Comparison of ENCODE assay signal across 19 cellular contexts in the genomic region with DNA sequence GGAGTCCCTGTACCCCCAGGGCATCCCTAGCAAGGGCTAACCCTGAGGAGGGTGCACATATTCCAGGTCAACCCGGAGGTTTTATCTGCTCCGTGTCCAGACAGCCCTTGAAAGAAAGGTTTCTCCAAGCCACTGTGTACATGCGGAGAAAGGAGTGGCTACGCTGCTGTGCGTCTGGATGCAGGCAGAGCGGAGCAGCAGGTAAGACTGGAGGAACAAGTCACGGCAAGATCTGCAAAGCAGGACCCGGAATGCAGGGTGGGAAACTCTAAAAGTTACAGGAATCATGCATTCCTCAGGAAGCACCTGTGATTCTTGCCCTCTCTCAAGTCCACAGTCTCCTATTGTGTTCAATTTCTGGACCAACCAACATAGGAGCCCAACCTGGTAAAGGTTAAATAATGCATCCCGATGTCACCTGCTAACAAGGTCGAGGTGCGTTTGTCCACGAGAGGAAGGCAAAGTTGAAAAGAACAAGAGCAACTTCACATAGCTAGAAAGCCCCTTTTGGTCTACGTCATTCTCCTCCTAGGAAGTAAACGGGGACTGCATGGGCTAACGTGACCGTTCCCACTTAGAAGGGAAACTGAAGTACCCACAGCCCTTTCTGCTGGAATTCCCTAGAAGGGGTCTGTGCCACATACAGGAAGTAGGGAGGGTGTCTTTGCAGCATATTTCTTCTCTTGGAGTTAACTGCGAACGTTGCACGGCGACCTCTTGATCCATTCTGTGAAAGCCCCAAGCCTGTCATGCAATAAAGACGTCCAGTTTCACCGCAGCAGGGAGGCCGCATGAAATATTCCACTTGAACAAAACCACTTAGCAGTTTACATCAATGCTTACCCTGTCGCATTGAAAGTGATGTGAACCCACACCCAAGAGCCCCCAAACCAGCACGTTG. TPM values are rescaled to one million over a fixed set of nuclear protein-coding genes. Genes with fewer than 3 reads are reported as not detected.
DNase-seq lines count a peak whose midpoint lies in the region; ATAC-seq and TF ChIP-seq lines count a peak whose summit lies in the region.
"Had no signal": no experiment of that assay in that cellular context is flagged by ENCODE, and none has a peak within 500 bp of the region (broad histone marks: within the 10 kb centered on the region; RNA-seq: fewer than 3 reads in every experiment).

No MANE protein-coding gene starts in this region.

- no peak overlapping the region for H2AFZ ChIP-seq in GM23338

- TF ChIP-seq POLR2A in prostate gland (IDR thresholded peaks at IDR 0.05), result no peak

- ATAC-seq in GM23338 (no peak), WTC11 (no peak), esophagus mucosa (peak; percentile 84), HG03457 (IDR thresholded peaks at IDR 0.05; ENCODE audit: unreplicated experiment) (no peak), HG03175 (IDR thresholded peaks at IDR 0.05; ENCODE audit: unreplicated experiment) (no peak)

- no peaks in the 10 kb centered on the region for H3K9me3 Mint-ChIP-seq in GM23338
- no peaks in the 10 kb centered on the region for H3K9me3 Mint-ChIP-seq in WTC11

- H3K79me2 ChIP-seq in GM23338 (replicated peaks; ENCODE audit: insufficient read depth), result peaks cover 19% of the 10 kb centered on the region; the same call in 1 of the 2 replicates

- H3K36me3 ChIP-seq in GM23338 (ENCODE audit: insufficient read depth), result no peaks in the 10 kb centered on the region
- no peaks in the 10 kb centered on the region for H3K36me3 ChIP-seq in prostate gland
- H3K36me3 ChIP-seq: BE2C, breast epithelium had no signal

- DNase-seq in GM23338 (ENCODE audit: low spot score) (no peak), WTC11 (ENCODE audit: low spot score) (no peak), prostate gland (ENCODE audit: low spot score) (peak; percentile 26), cardiac septum (ENCODE audit: low spot score) (no peak), NCI-H345 (lab: John Stamatoyannopoulos, UW) (no peak)
- DNase-seq: activated CD4-positive, alpha-beta T cell treated with anti-CD3 and anti-CD28 coated beads, Interleukin-2, amount 50 U/mL, for 48 hours; activated CD4-positive, CD25-positive, alpha-beta regulatory T cell; activated effector memory CD4-positive, alpha-beta T cell treated with anti-CD3 and anti-CD28 coated beads, Interleukin-2, amount 50 U/mL, for 16 hours; BE2C; KG1; NCI-H1694; NCI-H526 treated with DMSO at 0.1 percent for 48 hours; small intestine; stimulated activated CD4-positive, alpha-beta T cell treated with anti-CD3 and anti-CD28 coated beads, Interleukin-2, amount 100 ng/mL, for 24 hours had no signal

- intact Hi-C loops in prostate gland (cut with DNase I) (no loop called here), cardiac septum (cut with DNase I) (no loop called here)

- no peak overlapping the region; the same call in 1 of the 2 replicates for H3K27ac Mint-ChIP-seq in GM23338
- 0 out of 2 replicates have a peak overlapping the region, but pooled peaks have one; percentile 1 for H3K27ac Mint-ChIP-seq in WTC11

- CTCF ChIA-PET in WTC11 (lab: Charles Lee), result no interaction called here

- H3K4me2 ChIP-seq in GM23338, result peak overlapping the region; percentile 15; the same call in 1 of the 2 replicates

- POLR2A ChIA-PET in WTC11 (lab: Charles Lee), result no interaction called here

- H3K27ac ChIP-seq in GM23338 (ENCODE audit: low read depth) (peak overlapping the region; percentile 39; the same call in 1 of the 2 replicates), prostate gland (no peak overlapping the region)
- H3K27ac ChIP-seq: breast epithelium, coronary artery had no signal

- H3K27me3 Mint-ChIP-seq in GM23338 (ENCODE audit: insufficient read depth, low read depth, poor library complexity), result peaks cover 6% of the 10 kb centered on the region
- H3K27me3 Mint-ChIP-seq in WTC11 (ENCODE audit: low read depth), result no peaks in the 10 kb centered on the region

- no peaks in the 10 kb centered on the region for H3K9me2 ChIP-seq in GM23338 (ENCODE audit: insufficient read depth)

- H3K27me3 ChIP-seq in GM23338 (ENCODE audit: insufficient read depth) (no peaks in the 10 kb centered on the region), prostate gland (replicated peaks; ENCODE audit: insufficient read depth) (no peaks in the 10 kb centered on the region)

- TF ChIP-seq CTCF in GM23338 (conservative IDR thresholded peaks at IDR 0.05; ENCODE audit: low read depth in 2 of 2) (no peak), WTC11 (IDR thresholded peaks at IDR 0.05) (no peak), prostate gland (IDR thresholded peaks at IDR 0.05) (no peak)

- H3K36me3 Mint-ChIP-seq in GM23338 (ENCODE audit: low read depth), result no peaks in the 10 kb centered on the region
- H3K36me3 Mint-ChIP-seq in WTC11, result no peaks in the 10 kb centered on the region

- no peaks in the 10 kb centered on the region for H3F3A ChIP-seq in GM23338 (replicated peaks; ENCODE audit: low read depth)

- H3K9me3 ChIP-seq in prostate gland, result no peaks in the 10 kb centered on the region
- H3K9me3 ChIP-seq: BE2C, breast epithelium had no signal

- H3K4me3 ChIP-seq in GM23338 (no peak overlapping the region), prostate gland (no peak overlapping the region)
- H3K4me3 ChIP-seq: breast epithelium, coronary artery had no signal

- H4K20me1 ChIP-seq in GM23338 (replicated peaks; ENCODE audit: insufficient read depth), result peaks cover 3% of the 10 kb centered on the region; the same call in 1 of the 2 replicates

- WGBS in prostate gland, result 50% methylated on average over 25 of the region's 25 CpGs

- peaks cover 32% of the 10 kb centered on the region for H3K4me1 Mint-ChIP-seq in GM23338
- H3K4me1 Mint-ChIP-seq in WTC11, result peaks cover 31% of the 10 kb centered on the region

- H3K4me3 Mint-ChIP-seq in GM23338 (no peak overlapping the region), WTC11 (no peak overlapping the region)

- H3K4me1 ChIP-seq in GM23338 (ENCODE audit: insufficient read depth) (peaks cover 17% of the 10 kb centered on the region), prostate gland (replicated peaks) (no peaks in the 10 kb centered on the region)
- H3K4me1 ChIP-seq: BE2C, breast epithelium had no signal

TF ChIP-seq in GM23338, 12 proteins besides CTCF, POLR2A, EP300 and RAD21 (continues in another document):
- TF ChIP-seq STAT1 (IDR thresholded peaks at IDR 0.05; ENCODE audit: unreplicated experiment) (no peak), ZNF114 (CRISPR knock-in tag; IDR thresholded peaks at IDR 0.05) (no peak)
- TF ChIP-seq, protein P1, sequence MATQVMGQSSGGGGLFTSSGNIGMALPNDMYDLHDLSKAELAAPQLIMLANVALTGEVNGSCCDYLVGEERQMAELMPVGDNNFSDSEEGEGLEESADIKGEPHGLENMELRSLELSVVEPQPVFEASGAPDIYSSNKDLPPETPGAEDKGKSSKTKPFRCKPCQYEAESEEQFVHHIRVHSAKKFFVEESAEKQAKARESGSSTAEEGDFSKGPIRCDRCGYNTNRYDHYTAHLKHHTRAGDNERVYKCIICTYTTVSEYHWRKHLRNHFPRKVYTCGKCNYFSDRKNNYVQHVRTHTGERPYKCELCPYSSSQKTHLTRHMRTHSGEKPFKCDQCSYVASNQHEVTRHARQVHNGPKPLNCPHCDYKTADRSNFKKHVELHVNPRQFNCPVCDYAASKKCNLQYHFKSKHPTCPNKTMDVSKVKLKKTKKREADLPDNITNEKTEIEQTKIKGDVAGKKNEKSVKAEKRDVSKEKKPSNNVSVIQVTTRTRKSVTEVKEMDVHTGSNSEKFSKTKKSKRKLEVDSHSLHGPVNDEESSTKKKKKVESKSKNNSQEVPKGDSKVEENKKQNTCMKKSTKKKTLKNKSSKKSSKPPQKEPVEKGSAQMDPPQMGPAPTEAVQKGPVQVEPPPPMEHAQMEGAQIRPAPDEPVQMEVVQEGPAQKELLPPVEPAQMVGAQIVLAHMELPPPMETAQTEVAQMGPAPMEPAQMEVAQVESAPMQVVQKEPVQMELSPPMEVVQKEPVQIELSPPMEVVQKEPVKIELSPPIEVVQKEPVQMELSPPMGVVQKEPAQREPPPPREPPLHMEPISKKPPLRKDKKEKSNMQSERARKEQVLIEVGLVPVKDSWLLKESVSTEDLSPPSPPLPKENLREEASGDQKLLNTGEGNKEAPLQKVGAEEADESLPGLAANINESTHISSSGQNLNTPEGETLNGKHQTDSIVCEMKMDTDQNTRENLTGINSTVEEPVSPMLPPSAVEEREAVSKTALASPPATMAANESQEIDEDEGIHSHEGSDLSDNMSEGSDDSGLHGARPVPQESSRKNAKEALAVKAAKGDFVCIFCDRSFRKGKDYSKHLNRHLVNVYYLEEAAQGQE (IDR thresholded peaks at IDR 0.05; ENCODE audit: unreplicated experiment), result no peak

TF ChIP-seq in WTC11, 78 proteins besides CTCF, POLR2A, EP300 and RAD21 (continues in another document):
- no peak for TF ChIP-seq ZNF232 (CRISPR knock-in tag; IDR thresholded peaks at IDR 0.05)
- TF ChIP-seq, protein P2, sequence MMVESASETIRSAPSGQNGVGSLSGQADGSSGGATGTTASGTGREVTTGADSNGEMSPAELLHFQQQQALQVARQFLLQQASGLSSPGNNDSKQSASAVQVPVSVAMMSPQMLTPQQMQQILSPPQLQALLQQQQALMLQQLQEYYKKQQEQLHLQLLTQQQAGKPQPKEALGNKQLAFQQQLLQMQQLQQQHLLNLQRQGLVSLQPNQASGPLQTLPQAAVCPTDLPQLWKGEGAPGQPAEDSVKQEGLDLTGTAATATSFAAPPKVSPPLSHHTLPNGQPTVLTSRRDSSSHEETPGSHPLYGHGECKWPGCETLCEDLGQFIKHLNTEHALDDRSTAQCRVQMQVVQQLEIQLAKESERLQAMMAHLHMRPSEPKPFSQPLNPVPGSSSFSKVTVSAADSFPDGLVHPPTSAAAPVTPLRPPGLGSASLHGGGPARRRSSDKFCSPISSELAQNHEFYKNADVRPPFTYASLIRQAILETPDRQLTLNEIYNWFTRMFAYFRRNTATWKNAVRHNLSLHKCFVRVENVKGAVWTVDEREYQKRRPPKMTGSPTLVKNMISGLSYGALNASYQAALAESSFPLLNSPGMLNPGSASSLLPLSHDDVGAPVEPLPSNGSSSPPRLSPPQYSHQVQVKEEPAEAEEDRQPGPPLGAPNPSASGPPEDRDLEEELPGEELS (CRISPR knock-in tag; IDR thresholded peaks at IDR 0.05), result no peak
- TF ChIP-seq RORB (CRISPR knock-in tag; IDR thresholded peaks at IDR 0.05), result no peak
- no peak for TF ChIP-seq ATF1 (CRISPR knock-in tag; IDR thresholded peaks at IDR 0.05)
- TF ChIP-seq GTF2I (CRISPR knock-in tag; conservative IDR thresholded peaks at IDR 0.05), result no peak

RNA-seq across cellular contexts. Expression of a gene that starts 5.8 kb away (rescaled TPM):
- 15.8 and 20.0 TPM in 2 replicates for total RNA-seq in GM23338 (2014; rRNA removed; shearing (Covaris generic))
- 18.4 and 18.5 TPM in 2 replicates for polyA plus RNA-seq in GM23338 (2016; fragmentation: Nextera tagmentation; extraction: Ambion mirVana)
- total RNA-seq in WTC11 (2021), result 25.2 to 28.7 TPM (median 28.2 TPM) in 3 replicates
- total RNA-seq in esophagus mucosa, result 96.7 TPM
- total RNA-seq in prostate gland, result 10 to 100 TPM in 1 of 2 donors, 1 to 10 TPM in 1; 6.0 to 38.1 TPM
- 2.1 TPM for total RNA-seq in cardiac septum
